ENCODE assay signal across 31 cellular contexts in genomic region chr18:24558403-24558802, GRCh38.
"Had no signal": no experiment of that assay in that cellular context is flagged by ENCODE, and none has a peak within 500 bp of the region (broad histone marks: within the 10 kb centered on the region; RNA-seq: fewer than 3 reads in every experiment).

No MANE protein-coding gene starts in this region.

- H3K4me1 Mint-ChIP-seq: activated CD4-positive, alpha-beta T cell treated with anti-CD3 and anti-CD28 coated beads for 36 hours; activated CD4-positive, alpha-beta T cell treated with anti-CD3 and anti-CD28 coated beads, Interleukin-2, amount 10 ng/mL, durations not matched to agents 24 days and 14 days; activated CD8-positive, alpha-beta memory T cell treated with anti-CD3 and anti-CD28 coated beads, Interleukin-2, amount 10 ng/mL, durations not matched to agents 7 days and 5 days; activated naive CD4-positive, alpha-beta T cell treated with anti-CD3 and anti-CD28 coated beads, Interleukin-2, amount 10 ng/mL, durations not matched to agents 7 days and 5 days had no signal

- H3K27ac ChIP-seq: ascending aorta, breast epithelium, cardiac muscle cell, esophagus squamous epithelium, gastroesophageal sphincter had no signal

- H3K9me3 ChIP-seq: ascending aorta, breast epithelium, esophagus squamous epithelium, gastroesophageal sphincter had no signal

- H3K4me3 Mint-ChIP-seq: activated CD4-positive, alpha-beta memory T cell treated with anti-CD3 and anti-CD28 coated beads for 36 hours; activated CD4-positive, alpha-beta T cell treated with anti-CD3 and anti-CD28 coated beads for 36 hours; activated CD4-positive, alpha-beta T cell treated with anti-CD3 and anti-CD28 coated beads, Interleukin-2, amount 10 ng/mL, durations not matched to agents 24 days and 14 days; activated CD8-positive, alpha-beta memory T cell treated with anti-CD3 and anti-CD28 coated beads, Interleukin-2, amount 10 ng/mL, durations not matched to agents 7 days and 5 days; activated CD8-positive, alpha-beta T cell treated with anti-CD3 and anti-CD28 coated beads, Interleukin-2, amount 10 ng/mL, durations not matched to agents 7 days and 5 days; activated naive CD4-positive, alpha-beta T cell treated with anti-CD3 and anti-CD28 coated beads, Interleukin-2, amount 10 ng/mL, durations not matched to agents 7 days and 5 days; activated naive CD8-positive, alpha-beta T cell treated with anti-CD3 and anti-CD28 coated beads, Interleukin-2, amount 10 ng/mL, durations not matched to agents 7 days and 5 days; brain; effector memory CD8-positive, alpha-beta T cell had no signal

- H3K4me3 ChIP-seq: ascending aorta, breast epithelium, cardiac muscle cell, esophagus squamous epithelium, gastroesophageal sphincter had no signal

- FAIRE-seq: colon had no signal

- H3K27ac Mint-ChIP-seq: activated CD4-positive, alpha-beta memory T cell treated with anti-CD3 and anti-CD28 coated beads for 36 hours; activated CD4-positive, alpha-beta T cell treated with anti-CD3 and anti-CD28 coated beads for 36 hours; activated CD4-positive, alpha-beta T cell treated with anti-CD3 and anti-CD28 coated beads, Interleukin-2, amount 10 ng/mL, durations not matched to agents 24 days and 14 days; activated CD8-positive, alpha-beta memory T cell treated with anti-CD3 and anti-CD28 coated beads, Interleukin-2, amount 10 ng/mL, durations not matched to agents 7 days and 5 days; activated CD8-positive, alpha-beta T cell treated with anti-CD3 and anti-CD28 coated beads, Interleukin-2, amount 10 ng/mL, durations not matched to agents 7 days and 5 days; activated naive CD4-positive, alpha-beta T cell treated with anti-CD3 and anti-CD28 coated beads, Interleukin-2, amount 10 ng/mL, durations not matched to agents 7 days and 5 days; activated naive CD4-positive, alpha-beta T cell treated with anti-CD3 and anti-CD28 coated beads, Interleukin-2, amount 50 U/mL, for 72 hours; activated naive CD8-positive, alpha-beta T cell treated with anti-CD3 and anti-CD28 coated beads, Interleukin-2, amount 10 ng/mL, durations not matched to agents 7 days and 5 days; effector memory CD8-positive, alpha-beta T cell had no signal

- H3K27me3 Mint-ChIP-seq: activated naive CD8-positive, alpha-beta T cell treated with anti-CD3 and anti-CD28 coated beads, Interleukin-2, amount 10 ng/mL, durations not matched to agents 7 days and 5 days had no signal

- H3K4me1 ChIP-seq: ascending aorta, breast epithelium, esophagus squamous epithelium, gastroesophageal sphincter had no signal

- H3K9me3 Mint-ChIP-seq: activated CD4-positive, alpha-beta memory T cell treated with anti-CD3 and anti-CD28 coated beads for 36 hours; activated CD4-positive, alpha-beta T cell treated with anti-CD3 and anti-CD28 coated beads, Interleukin-2, amount 10 ng/mL, durations not matched to agents 24 days and 14 days; activated naive CD4-positive, alpha-beta T cell treated with anti-CD3 and anti-CD28 coated beads, Interleukin-2, amount 10 ng/mL, durations not matched to agents 7 days and 5 days; activated naive CD4-positive, alpha-beta T cell treated with anti-CD3 and anti-CD28 coated beads, Interleukin-2, amount 50 U/mL, for 72 hours; activated naive CD8-positive, alpha-beta T cell treated with anti-CD3 and anti-CD28 coated beads, Interleukin-2, amount 10 ng/mL, durations not matched to agents 7 days and 5 days; effector memory CD8-positive, alpha-beta T cell had no signal

- H3K36me3 ChIP-seq: ascending aorta, breast epithelium, cardiac muscle cell, esophagus squamous epithelium, gastroesophageal sphincter had no signal

- H3K27me3 ChIP-seq: ascending aorta, breast epithelium, cardiac muscle cell had no signal

- H3K36me3 Mint-ChIP-seq: activated CD4-positive, alpha-beta memory T cell treated with anti-CD3 and anti-CD28 coated beads for 36 hours; activated CD8-positive, alpha-beta memory T cell treated with anti-CD3 and anti-CD28 coated beads, Interleukin-2, amount 10 ng/mL, durations not matched to agents 7 days and 5 days; activated naive CD4-positive, alpha-beta T cell treated with anti-CD3 and anti-CD28 coated beads, Interleukin-2, amount 10 ng/mL, durations not matched to agents 7 days and 5 days; activated naive CD4-positive, alpha-beta T cell treated with anti-CD3 and anti-CD28 coated beads, Interleukin-2, amount 50 U/mL, for 72 hours; activated naive CD8-positive, alpha-beta T cell treated with anti-CD3 and anti-CD28 coated beads, Interleukin-2, amount 10 ng/mL, durations not matched to agents 7 days and 5 days; brain had no signal

- DNase-seq: activated CD4-positive, alpha-beta memory T cell treated with anti-CD3 and anti-CD28 coated beads for 36 hours; activated CD4-positive, alpha-beta T cell treated with anti-CD3 and anti-CD28 coated beads for 36 hours; activated CD4-positive, alpha-beta T cell treated with anti-CD3 and anti-CD28 coated beads, Interleukin-2, amount 10 ng/mL, durations not matched to agents 24 days and 14 days; activated CD4-positive, CD25-positive, alpha-beta regulatory T cell; activated CD4-positive, CD25-positive, alpha-beta regulatory T cell treated with anti-CD3 and anti-CD28 coated beads, Interleukin-2, amount 50 U/mL, for 72 hours; activated CD8-positive, alpha-beta memory T cell treated with anti-CD3 and anti-CD28 coated beads, Interleukin-2, amount 10 ng/mL, durations not matched to agents 7 days and 5 days; activated CD8-positive, alpha-beta memory T cell treated with anti-CD3 and anti-CD28 coated beads, Interleukin-2, amount 50 U/mL, for 4 hours; activated CD8-positive, alpha-beta T cell treated with anti-CD3 and anti-CD28 coated beads, Interleukin-2, amount 10 ng/mL, durations not matched to agents 7 days and 5 days; activated gamma-delta T cell; activated naive CD4-positive, alpha-beta T cell; activated naive CD4-positive, alpha-beta T cell treated with anti-CD3 and anti-CD28 coated beads, Interleukin-2, amount 10 ng/mL, durations not matched to agents 7 days and 5 days; activated naive CD8-positive, alpha-beta T cell treated with anti-CD3 and anti-CD28 coated beads, Interleukin-2, amount 10 ng/mL, durations not matched to agents 7 days and 5 days; activated T-cell treated with anti-CD3 and anti-CD28 coated beads, Interleukin-2, amount 50 U/mL, for 1 hour; activated T-cell treated with anti-CD3 and anti-CD28 coated beads, Interleukin-2, amount 50 U/mL, for 48 hours; central memory CD4-positive, alpha-beta T cell; cortex of kidney; dermis blood vessel endothelial cell; effector CD4-positive, alpha-beta T cell; effector memory CD8-positive, alpha-beta T cell; erythroblast; esophagus squamous epithelium; foreskin melanocyte; head of caudate nucleus; T-helper 2 cell had no signal
